In genomic region chr17:28365487-28365886, GRCh38 we compare ENCODE assay signal across 26 cellular contexts. TPM values are rescaled to one million over a fixed set of nuclear protein-coding genes. Genes with fewer than 3 reads are reported as not detected.
"Had no signal": no experiment of that assay in that cellular context is flagged by ENCODE, and none has a peak within 500 bp of the region (broad histone marks: within the 10 kb centered on the region; RNA-seq: fewer than 3 reads in every experiment).

No MANE protein-coding gene starts in this region.

- H3K4me3 ChIP-seq: colonic mucosa, esophagus squamous epithelium, heart left ventricle, sigmoid colon, skin epidermis, testis, tibial nerve had no signal

- ATAC-seq: heart left ventricle; naive thymus-derived CD4-positive, alpha-beta T cell; stimulated activated naive B cell treated with anti-CD40 and anti-IgM and Interleukin-4, amounts not matched to agents 10 μg/mL and 1 μg/mL and 100 μg/mL, for 72 hours; stimulated activated naive CD8-positive, alpha-beta T cell treated with anti-CD3 and anti-CD28 coated beads, Interleukin-15, amount 100 ng/mL, for 72 hours had no signal

- H3K27ac ChIP-seq: colonic mucosa, esophagus squamous epithelium, heart left ventricle, sigmoid colon, skin epidermis, testis, tibial nerve had no signal

- DNase-seq: colonic mucosa; dermis blood vessel endothelial cell; esophagus squamous epithelium; foreskin fibroblast; heart left ventricle; hippocampal formation; mammary epithelial cell; naive thymus-derived CD4-positive, alpha-beta T cell; nephron progenitor cell; sigmoid colon; stimulated activated CD4-positive, alpha-beta T cell treated with anti-CD3 and anti-CD28 coated beads, Interleukin-2, amount 100 ng/mL, for 24 hours; stimulated activated CD4-positive, alpha-beta T cell treated with anti-CD3 and anti-CD28 coated beads, Interleukin-4, amount 100 ng/mL, for 4 hours; stimulated activated naive B cell treated with anti-CD40 and anti-IgM and Interleukin-4, amounts not matched to agents 10 μg/mL and 1 μg/mL and 100 μg/mL, for 72 hours; stimulated activated naive CD8-positive, alpha-beta T cell treated with anti-CD3 and anti-CD28 coated beads, Interleukin-15, amount 100 ng/mL, for 72 hours; testis had no signal

- H3K9me3 ChIP-seq: colonic mucosa, esophagus squamous epithelium, heart left ventricle, sigmoid colon, testis, tibial nerve had no signal

- H3K27me3 ChIP-seq: colonic mucosa, esophagus squamous epithelium, heart left ventricle, sigmoid colon, testis, tibial nerve had no signal

- H3K4me1 ChIP-seq: colonic mucosa, sigmoid colon had no signal

RNA-seq across cellular contexts. Expression of gene SEBOX, which starts 0.5 kb away (rescaled TPM):
- total RNA-seq: colonic mucosa; dermis blood vessel endothelial cell; epithelial cell of proximal tubule; esophagus squamous epithelium; heart left ventricle; kidney epithelial cell; lower leg skin; mammary epithelial cell; mesenteric fat pad; mononuclear cell; naive thymus-derived CD4-positive, alpha-beta T cell; omental fat pad; pulmonary artery endothelial cell; sigmoid colon; subcutaneous adipose tissue; testis; tibial nerve; ureter had no signal
- polyA plus RNA-seq: heart left ventricle; mammary epithelial cell; naive thymus-derived CD4-positive, alpha-beta T cell; sigmoid colon had no signal

RNA-seq across cellular contexts. Expression of gene VTN, which starts 4.6 kb away (rescaled TPM):
- total RNA-seq: epithelial cell of proximal tubule, kidney epithelial cell, mammary epithelial cell, mononuclear cell had no signal
- polyA plus RNA-seq: mammary epithelial cell had no signal
